Comparison of ENCODE assay signal across 9 cellular contexts in genomic region chr4:79341893-79342653, GRCh38. TPM values are rescaled to one million over a fixed set of nuclear protein-coding genes. Genes with fewer than 3 reads are reported as not detected.
"Had no signal": no experiment of that assay in that cellular context is flagged by ENCODE, and none has a peak within 500 bp of the region (broad histone marks: within the 10 kb centered on the region; RNA-seq: fewer than 3 reads in every experiment).

No MANE protein-coding gene starts in this region.

- ATAC-seq: GM12878 had no signal

- H3K4me3 ChIP-seq: GM12878 had no signal

- FAIRE-seq: G401.6, GM12878, GM12891, GM12892, GM18507, GM19239 had no signal

- DNase-seq: GDM1, GF-D8 had no signal

RNA-seq across cellular contexts. Expression of gene NAA11, which starts 16.2 kb away (rescaled TPM):
- total RNA-seq: G401, GM12878 had no signal
